In the genomic region with DNA sequence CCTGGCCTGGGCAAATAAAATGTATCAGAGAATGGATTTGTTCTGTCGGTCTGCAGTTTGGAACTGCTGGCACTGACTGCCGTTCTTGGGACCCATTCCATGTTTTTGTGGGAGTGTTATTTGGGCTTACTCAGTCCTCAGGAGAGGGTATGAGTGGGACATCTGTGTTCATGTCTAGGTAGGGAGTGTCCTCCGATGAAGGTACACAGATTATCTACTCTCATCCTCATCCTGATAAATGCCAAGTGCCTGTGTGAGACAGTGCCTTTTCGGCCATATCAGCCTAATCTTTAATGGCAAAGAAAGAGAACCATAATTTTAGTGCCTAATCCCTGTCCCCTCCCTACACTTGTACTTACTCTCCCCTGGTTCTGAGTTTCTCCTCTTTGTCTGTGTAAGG, we compare ENCODE assay signal across 22 cellular contexts.
"Had no signal": no experiment of that assay in that cellular context is flagged by ENCODE, and none has a peak within 500 bp of the region (broad histone marks: within the 10 kb centered on the region; RNA-seq: fewer than 3 reads in every experiment).

No MANE protein-coding gene starts in this region.

- H3K4me1 ChIP-seq: esophagus muscularis mucosa, foreskin keratinocyte, gastroesophageal sphincter, heart left ventricle, left lung, lower lobe of right lung had no signal

- H2AFZ ChIP-seq: hepatocyte had no signal

- FAIRE-seq: endothelial cell of umbilical vein, frontal cortex, islet of Langerhans, keratinocyte had no signal

- H3K79me2 ChIP-seq: hepatocyte had no signal

- H3K4me3 ChIP-seq: coronary artery, dorsolateral prefrontal cortex, esophagus muscularis mucosa, gastroesophageal sphincter, heart left ventricle, hepatocyte, left lung, lower lobe of right lung, mucosa of descending colon had no signal

- H3K27me3 ChIP-seq: dorsolateral prefrontal cortex, esophagus muscularis mucosa, foreskin keratinocyte, gastroesophageal sphincter, heart left ventricle, hepatocyte, left lung had no signal

- ATAC-seq: foreskin keratinocyte, gastroesophageal sphincter, heart left ventricle, left cardiac atrium, left lung, left ventricle myocardium superior, lower lobe of right lung, mucosa of descending colon had no signal

- DNase-seq: dermis blood vessel endothelial cell; effector CD4-positive, alpha-beta T cell; effector memory CD4-positive, alpha-beta T cell; heart left ventricle; hypothalamus; left cardiac atrium; left lung; left ventricle myocardium superior; lower lobe of right lung; mesenchymal stem cell; naive B cell had no signal

- H3K9me3 ChIP-seq: esophagus muscularis mucosa, gastroesophageal sphincter, heart left ventricle, left lung, lower lobe of right lung, mucosa of descending colon had no signal

- H3K4me2 ChIP-seq: hepatocyte had no signal

- H3K36me3 ChIP-seq: esophagus muscularis mucosa, gastroesophageal sphincter, heart left ventricle, left lung, lower lobe of right lung had no signal

- H3K27ac ChIP-seq: coronary artery, dorsolateral prefrontal cortex, esophagus muscularis mucosa, foreskin keratinocyte, gastroesophageal sphincter, heart left ventricle, hepatocyte, left lung, lower lobe of right lung had no signal
